ENCODE assay signal across 2 cellular contexts in the genomic region with DNA sequence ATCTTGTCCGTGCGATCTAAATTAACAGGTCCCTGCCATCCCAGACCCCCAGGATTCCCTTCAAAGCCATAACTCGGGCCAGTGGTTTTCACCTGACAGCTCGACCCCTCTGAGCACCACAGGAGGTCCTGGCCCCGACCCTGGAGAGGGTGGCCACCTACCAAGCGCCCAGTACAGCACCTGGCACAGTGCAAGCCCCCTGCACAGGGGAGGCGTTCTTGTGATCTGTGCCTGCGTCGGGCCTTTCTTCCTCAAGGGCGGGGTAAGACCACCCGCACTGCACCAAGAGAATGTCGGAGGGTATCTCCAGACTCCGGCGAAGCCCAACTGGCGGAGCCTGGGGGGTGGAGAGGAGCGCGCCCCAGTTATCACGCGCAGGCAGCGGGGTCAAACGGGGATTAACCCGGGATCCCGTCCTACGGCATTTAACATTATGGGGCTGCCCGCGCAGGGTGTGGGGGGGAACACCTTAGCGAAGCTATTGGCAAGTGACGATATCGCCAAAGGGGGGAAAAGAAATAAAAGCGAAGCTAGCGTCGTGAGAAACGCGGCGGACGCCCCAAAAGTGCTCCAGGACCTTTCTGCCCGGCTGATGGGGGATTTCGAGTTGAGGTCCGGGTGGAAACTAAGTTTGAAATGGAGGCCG.
TF ChIP-seq lines count a peak whose summit lies in the region.

No MANE protein-coding gene starts in this region.

TF ChIP-seq in SK-N-SH, 30 proteins besides CTCF, POLR2A, EP300 and RAD21 (continued from another document):
- TF ChIP-seq, protein P1, sequence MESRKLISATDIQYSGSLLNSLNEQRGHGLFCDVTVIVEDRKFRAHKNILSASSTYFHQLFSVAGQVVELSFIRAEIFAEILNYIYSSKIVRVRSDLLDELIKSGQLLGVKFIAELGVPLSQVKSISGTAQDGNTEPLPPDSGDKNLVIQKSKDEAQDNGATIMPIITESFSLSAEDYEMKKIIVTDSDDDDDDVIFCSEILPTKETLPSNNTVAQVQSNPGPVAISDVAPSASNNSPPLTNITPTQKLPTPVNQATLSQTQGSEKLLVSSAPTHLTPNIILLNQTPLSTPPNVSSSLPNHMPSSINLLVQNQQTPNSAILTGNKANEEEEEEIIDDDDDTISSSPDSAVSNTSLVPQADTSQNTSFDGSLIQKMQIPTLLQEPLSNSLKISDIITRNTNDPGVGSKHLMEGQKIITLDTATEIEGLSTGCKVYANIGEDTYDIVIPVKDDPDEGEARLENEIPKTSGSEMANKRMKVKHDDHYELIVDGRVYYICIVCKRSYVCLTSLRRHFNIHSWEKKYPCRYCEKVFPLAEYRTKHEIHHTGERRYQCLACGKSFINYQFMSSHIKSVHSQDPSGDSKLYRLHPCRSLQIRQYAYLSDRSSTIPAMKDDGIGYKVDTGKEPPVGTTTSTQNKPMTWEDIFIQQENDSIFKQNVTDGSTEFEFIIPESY (IDR thresholded peaks at IDR 0.05; ENCODE audit: borderline replicate concordance, low read depth) = no peak

TF ChIP-seq in SK-N-SH treated with all-trans-retinoic acid at 6 μM for 48 hours, 23 proteins besides CTCF, POLR2A, EP300 and RAD21 (continued from another document):
- TF ChIP-seq, protein P2, sequence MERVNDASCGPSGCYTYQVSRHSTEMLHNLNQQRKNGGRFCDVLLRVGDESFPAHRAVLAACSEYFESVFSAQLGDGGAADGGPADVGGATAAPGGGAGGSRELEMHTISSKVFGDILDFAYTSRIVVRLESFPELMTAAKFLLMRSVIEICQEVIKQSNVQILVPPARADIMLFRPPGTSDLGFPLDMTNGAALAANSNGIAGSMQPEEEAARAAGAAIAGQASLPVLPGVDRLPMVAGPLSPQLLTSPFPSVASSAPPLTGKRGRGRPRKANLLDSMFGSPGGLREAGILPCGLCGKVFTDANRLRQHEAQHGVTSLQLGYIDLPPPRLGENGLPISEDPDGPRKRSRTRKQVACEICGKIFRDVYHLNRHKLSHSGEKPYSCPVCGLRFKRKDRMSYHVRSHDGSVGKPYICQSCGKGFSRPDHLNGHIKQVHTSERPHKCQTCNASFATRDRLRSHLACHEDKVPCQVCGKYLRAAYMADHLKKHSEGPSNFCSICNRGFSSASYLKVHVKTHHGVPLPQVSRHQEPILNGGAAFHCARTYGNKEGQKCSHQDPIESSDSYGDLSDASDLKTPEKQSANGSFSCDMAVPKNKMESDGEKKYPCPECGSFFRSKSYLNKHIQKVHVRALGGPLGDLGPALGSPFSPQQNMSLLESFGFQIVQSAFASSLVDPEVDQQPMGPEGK (CRISPR knock-in tag; IDR thresholded peaks at IDR 0.05; ENCODE audit: borderline replicate concordance) = no peak
- TF ChIP-seq BACH2 (CRISPR knock-in tag; IDR thresholded peaks at IDR 0.05; ENCODE audit: borderline replicate concordance) = no peak
- TF ChIP-seq ZNF565 (CRISPR knock-in tag; conservative IDR thresholded peaks at IDR 0.05; ENCODE audit: low read depth) = no peak
- TF ChIP-seq ZC3H10 (CRISPR knock-in tag; IDR thresholded peaks at IDR 0.05) = no peak
- no peak for TF ChIP-seq ARNTL (CRISPR knock-in tag; IDR thresholded peaks at IDR 0.05; ENCODE audit: borderline replicate concordance, low read depth)
- TF ChIP-seq ZFP3 (CRISPR knock-in tag; IDR thresholded peaks at IDR 0.05) = no peak
- TF ChIP-seq ZNF8 (CRISPR knock-in tag; IDR thresholded peaks at IDR 0.05) = no peak
- TF ChIP-seq TOX (CRISPR knock-in tag; IDR thresholded peaks at IDR 0.05; ENCODE audit: borderline replicate concordance) = no peak
- TF ChIP-seq SNAI2 (CRISPR knock-in tag; IDR thresholded peaks at IDR 0.05) = no peak
- no peak for TF ChIP-seq RARB (CRISPR knock-in tag; IDR thresholded peaks at IDR 0.05)
- TF ChIP-seq ZFP30 (CRISPR knock-in tag; IDR thresholded peaks at IDR 0.05) = no peak
- TF ChIP-seq, protein P3, sequence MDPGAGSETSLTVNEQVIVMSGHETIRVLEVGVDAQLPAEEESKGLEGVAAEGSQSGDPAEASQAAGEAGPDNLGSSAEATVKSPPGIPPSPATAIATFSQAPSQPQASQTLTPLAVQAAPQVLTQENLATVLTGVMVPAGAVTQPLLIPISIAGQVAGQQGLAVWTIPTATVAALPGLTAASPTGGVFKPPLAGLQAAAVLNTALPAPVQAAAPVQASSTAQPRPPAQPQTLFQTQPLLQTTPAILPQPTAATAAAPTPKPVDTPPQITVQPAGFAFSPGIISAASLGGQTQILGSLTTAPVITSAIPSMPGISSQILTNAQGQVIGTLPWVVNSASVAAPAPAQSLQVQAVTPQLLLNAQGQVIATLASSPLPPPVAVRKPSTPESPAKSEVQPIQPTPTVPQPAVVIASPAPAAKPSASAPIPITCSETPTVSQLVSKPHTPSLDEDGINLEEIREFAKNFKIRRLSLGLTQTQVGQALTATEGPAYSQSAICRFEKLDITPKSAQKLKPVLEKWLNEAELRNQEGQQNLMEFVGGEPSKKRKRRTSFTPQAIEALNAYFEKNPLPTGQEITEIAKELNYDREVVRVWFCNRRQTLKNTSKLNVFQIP (CRISPR knock-in tag; IDR thresholded peaks at IDR 0.05; ENCODE audit: borderline replicate concordance, low read depth) = no peak
